In genomic region chr16:30924797-30925645, GRCh38 we compare ENCODE assay signal across 1 cellular context.
TF ChIP-seq lines count a peak whose summit lies in the region.

No MANE protein-coding gene starts in this region.

TF ChIP-seq in IMR-90, 13 proteins besides CTCF, POLR2A, EP300 and RAD21:
- TF ChIP-seq BHLHE40 (IDR thresholded peaks at IDR 0.05; ENCODE audit: low read depth, low read length) (no peak), FOS (IDR thresholded peaks at IDR 0.05; ENCODE audit: low read depth, low read length) (no peak), RFX5 (IDR thresholded peaks at IDR 0.05; ENCODE audit: low read depth, low read length) (no peak), CEBPB (IDR thresholded peaks at IDR 0.05; ENCODE audit: low read depth, low read length) (no peak)
